18 cellular contexts compared by ENCODE assay signal in the genomic region with DNA sequence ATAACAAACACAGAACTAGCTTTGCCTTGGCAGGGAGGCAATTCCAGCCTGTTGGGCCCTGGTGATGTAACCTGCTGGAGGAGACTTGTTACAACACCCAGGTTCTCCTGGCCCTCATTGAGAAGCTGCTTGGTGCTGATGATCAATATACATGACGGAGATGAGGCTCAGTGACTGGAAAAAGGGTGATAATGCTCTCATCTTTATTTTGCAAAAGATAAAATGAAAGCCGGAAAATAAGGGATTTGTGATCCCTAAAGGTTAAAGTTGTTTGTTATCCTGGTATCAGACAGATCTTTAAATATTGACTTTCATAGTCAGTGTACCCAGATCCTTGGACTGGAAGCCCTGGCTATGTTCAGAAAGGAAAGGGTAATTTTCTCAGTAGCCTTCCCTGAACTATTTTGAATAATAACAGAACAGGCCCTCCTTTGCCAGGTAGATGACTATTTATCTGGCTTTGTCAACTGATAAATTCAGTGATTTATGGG.
"Had no signal": no experiment of that assay in that cellular context is flagged by ENCODE, and none has a peak within 500 bp of the region (broad histone marks: within the 10 kb centered on the region; RNA-seq: fewer than 3 reads in every experiment).

No MANE protein-coding gene starts in this region.

- ATAC-seq: activated CD4-positive, CD25-positive, alpha-beta regulatory T cell treated with anti-CD3 and anti-CD28 coated beads, Interleukin-2, amount 50 U/mL, for 24 hours; left cardiac atrium; lower lobe of right lung; natural killer cell treated with Interleukin-12 subunit alpha and Interleukin-12 subunit beta and Interleukin-15 and Interleukin-18, amount 100 ng/mL, for 72 hours had no signal

- H3K4me1 ChIP-seq: esophagus muscularis mucosa, lower lobe of right lung, upper lobe of left lung had no signal

- H3K36me3 Mint-ChIP-seq: activated naive CD4-positive, alpha-beta T cell treated with anti-CD3 and anti-CD28 coated beads, Interleukin-2, amount 50 U/mL, for 24 hours; natural killer cell treated with Interleukin-12 subunit alpha and Interleukin-12 subunit beta and Interleukin-15 and Interleukin-18, amount 100 ng/mL, for 72 hours; stimulated activated naive B cell treated with anti-CD40 and anti-IgM and Interleukin-4, amounts not matched to agents 10 μg/mL and 1 μg/mL and 100 μg/mL, for 72 hours had no signal

- H3K4me3 Mint-ChIP-seq: activated CD4-positive, alpha-beta T cell treated with anti-CD3 and anti-CD28 coated beads, Interleukin-2, amount 10 ng/mL, durations not matched to agents 7 days and 5 days; activated naive CD4-positive, alpha-beta T cell treated with anti-CD3 and anti-CD28 coated beads, Interleukin-2, amount 50 U/mL, for 24 hours; natural killer cell treated with Interleukin-12 subunit alpha and Interleukin-12 subunit beta and Interleukin-15 and Interleukin-18, amount 100 ng/mL, for 72 hours; stimulated activated naive B cell treated with anti-CD40 and anti-IgM and Interleukin-4, amounts not matched to agents 10 μg/mL and 1 μg/mL and 100 μg/mL, for 72 hours; T-helper 2 cell treated with Interferon-gamma antibody and Interleukin-4, amounts not matched to agents 5 μg/mL and 100 μg/mL, for 36 hours had no signal

- H3K27me3 Mint-ChIP-seq: activated CD4-positive, alpha-beta T cell treated with anti-CD3 and anti-CD28 coated beads, Interleukin-2, amount 10 ng/mL, durations not matched to agents 7 days and 5 days; natural killer cell treated with Interleukin-12 subunit alpha and Interleukin-12 subunit beta and Interleukin-15 and Interleukin-18, amount 100 ng/mL, for 72 hours; stimulated activated naive B cell treated with anti-CD40 and anti-IgM and Interleukin-4, amounts not matched to agents 10 μg/mL and 1 μg/mL and 100 μg/mL, for 72 hours had no signal

- DNase-seq: activated CD4-positive, alpha-beta T cell treated with anti-CD3 and anti-CD28 coated beads, Interleukin-2, amount 10 ng/mL, durations not matched to agents 7 days and 5 days; activated CD8-positive, alpha-beta memory T cell treated with anti-CD3 and anti-CD28 coated beads, Interleukin-2, amount 50 U/mL, for 48 hours; activated effector memory CD4-positive, alpha-beta T cell treated with anti-CD3 and anti-CD28 coated beads, Interleukin-2, amount 50 U/mL, for 16 hours; activated T-cell treated with anti-CD3 and anti-CD28 coated beads, Interleukin-2, amount 50 U/mL, for 48 hours; effector CD4-positive, alpha-beta T cell; left cardiac atrium; lower lobe of right lung; nucleus accumbens; posterior cingulate gyrus; retina; stimulated activated naive B cell treated with anti-CD40 and anti-IgM and Interleukin-4, amounts not matched to agents 10 μg/mL and 1 μg/mL and 100 μg/mL, for 72 hours; upper lobe of left lung had no signal

- H3K27ac Mint-ChIP-seq: activated CD4-positive, alpha-beta T cell treated with anti-CD3 and anti-CD28 coated beads, Interleukin-2, amount 10 ng/mL, durations not matched to agents 7 days and 5 days; activated naive CD4-positive, alpha-beta T cell treated with anti-CD3 and anti-CD28 coated beads, Interleukin-2, amount 50 U/mL, for 24 hours; natural killer cell treated with Interleukin-12 subunit alpha and Interleukin-12 subunit beta and Interleukin-15 and Interleukin-18, amount 100 ng/mL, for 72 hours; stimulated activated naive B cell treated with anti-CD40 and anti-IgM and Interleukin-4, amounts not matched to agents 10 μg/mL and 1 μg/mL and 100 μg/mL, for 72 hours; T-helper 2 cell treated with Interferon-gamma antibody and Interleukin-4, amounts not matched to agents 5 μg/mL and 100 μg/mL, for 36 hours had no signal

- H3K4me3 ChIP-seq: esophagus muscularis mucosa, lower lobe of right lung, thoracic aorta, upper lobe of left lung had no signal

- H3K9me3 ChIP-seq: esophagus muscularis mucosa, lower lobe of right lung, thoracic aorta, upper lobe of left lung had no signal

- H3K27ac ChIP-seq: esophagus muscularis mucosa, lower lobe of right lung, thoracic aorta, upper lobe of left lung had no signal

- H3K36me3 ChIP-seq: esophagus muscularis mucosa, lower lobe of right lung, thoracic aorta, upper lobe of left lung had no signal

- H3K4me1 Mint-ChIP-seq: activated CD4-positive, alpha-beta T cell treated with anti-CD3 and anti-CD28 coated beads, Interleukin-2, amount 10 ng/mL, durations not matched to agents 7 days and 5 days; activated naive CD4-positive, alpha-beta T cell treated with anti-CD3 and anti-CD28 coated beads, Interleukin-2, amount 50 U/mL, for 24 hours; stimulated activated naive B cell treated with anti-CD40 and anti-IgM and Interleukin-4, amounts not matched to agents 10 μg/mL and 1 μg/mL and 100 μg/mL, for 72 hours had no signal

- H3K27me3 ChIP-seq: esophagus muscularis mucosa, upper lobe of left lung had no signal

- H3K9me3 Mint-ChIP-seq: activated CD4-positive, alpha-beta T cell treated with anti-CD3 and anti-CD28 coated beads, Interleukin-2, amount 10 ng/mL, durations not matched to agents 7 days and 5 days; activated naive CD4-positive, alpha-beta T cell treated with anti-CD3 and anti-CD28 coated beads, Interleukin-2, amount 50 U/mL, for 24 hours had no signal
